Comparison of ENCODE assay signal across 15 cellular contexts in the genomic region with DNA sequence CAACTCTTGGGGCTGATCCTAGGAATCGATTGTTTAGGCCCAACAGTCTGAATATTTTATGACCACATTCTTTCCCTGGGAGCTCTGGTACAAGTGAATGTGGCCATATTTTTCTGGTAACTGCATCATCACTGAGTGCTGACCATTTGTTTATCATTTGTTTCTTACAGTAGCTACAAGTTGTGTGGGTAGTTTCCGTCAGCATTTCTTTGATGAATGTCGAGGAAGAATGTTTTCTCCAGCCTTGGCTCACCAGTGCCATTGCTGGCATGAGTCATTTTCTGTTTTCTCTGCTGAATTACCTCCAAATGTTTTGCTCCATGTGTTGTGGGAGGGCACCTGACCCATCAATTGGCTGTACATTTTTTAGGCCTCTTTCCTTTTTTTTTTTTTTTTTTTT. TPM values are rescaled to one million over a fixed set of nuclear protein-coding genes. Genes with fewer than 3 reads are reported as not detected.
DNase-seq lines count a peak whose midpoint lies in the region; ATAC-seq and TF ChIP-seq lines count a peak whose summit lies in the region.
"Had no signal": no experiment of that assay in that cellular context is flagged by ENCODE, and none has a peak within 500 bp of the region (broad histone marks: within the 10 kb centered on the region; RNA-seq: fewer than 3 reads in every experiment).

No MANE protein-coding gene starts in this region.

- ATAC-seq in activated CD8-positive, alpha-beta memory T cell treated with anti-CD3 and anti-CD28 coated beads, Interleukin-2, amount 10 ng/mL, durations not matched to agents 7 days and 5 days: no peak
- ATAC-seq: GM12878 had no signal

- TF ChIP-seq CTCF in adrenal gland (IDR thresholded peaks at IDR 0.05): no peak

- DNase-seq in activated CD8-positive, alpha-beta memory T cell treated with anti-CD3 and anti-CD28 coated beads, Interleukin-2, amount 10 ng/mL, durations not matched to agents 7 days and 5 days: no peak
- no peak for DNase-seq in activated CD8-positive, alpha-beta memory T cell treated with anti-CD3 and anti-CD28 coated beads, Interleukin-2, amount 50 U/mL, for 48 hours
- DNase-seq in H4 (ENCODE audit: low spot score) (peak; percentile 68), adrenal gland (peak in 6 of 7 donors; percentile 20 to 58 (median 52)), T-helper 2 cell (no peak), mesenteric fat pad (ENCODE audit: low spot score) (no peak), H7 (no peak)
- DNase-seq: DMS79; midbrain; NCI-H1048; NCI-H2227 treated with DMSO at 0.1 percent for 48 hours; stimulated activated CD4-positive, alpha-beta T cell treated with anti-CD3 and anti-CD28 coated beads, Interleukin-15, amount 100 ng/mL, for 24 hours had no signal

- H3K27ac ChIP-seq in adrenal gland (peak overlapping the region in 2 of 5 donors; percentile 31 to 75), muscle layer of duodenum (ENCODE audit: low read length) (peak overlapping the region; percentile 31)

- peak overlapping the region; percentile 52 for H3K27ac Mint-ChIP-seq in activated CD8-positive, alpha-beta memory T cell treated with anti-CD3 and anti-CD28 coated beads, Interleukin-2, amount 10 ng/mL, durations not matched to agents 7 days and 5 days
- H3K27ac Mint-ChIP-seq: dendritic cell treated with granulocyte-macrophage colony-stimulating factor and Interleukin-4, amounts not matched to agents 40 ng/mL and 50 ng/mL, for 4 days had no signal

- no peaks in the 10 kb centered on the region for H3K27me3 Mint-ChIP-seq in activated CD8-positive, alpha-beta memory T cell treated with anti-CD3 and anti-CD28 coated beads, Interleukin-2, amount 10 ng/mL, durations not matched to agents 7 days and 5 days
- H3K27me3 Mint-ChIP-seq: dendritic cell treated with granulocyte-macrophage colony-stimulating factor and Interleukin-4, amounts not matched to agents 40 ng/mL and 50 ng/mL, for 4 days had no signal

- H3K4me3 Mint-ChIP-seq in activated CD8-positive, alpha-beta memory T cell treated with anti-CD3 and anti-CD28 coated beads, Interleukin-2, amount 10 ng/mL, durations not matched to agents 7 days and 5 days: no peak overlapping the region
- H3K4me3 Mint-ChIP-seq: dendritic cell treated with granulocyte-macrophage colony-stimulating factor and Interleukin-4, amounts not matched to agents 40 ng/mL and 50 ng/mL, for 4 days had no signal

- H3K36me3 ChIP-seq in adrenal gland (replicated peaks in 1 of 2): no peaks in the 10 kb centered on the region
- H3K36me3 ChIP-seq in muscle layer of duodenum (ENCODE audit: control insufficient read depth in 1 of 2, insufficient read depth in 2 of 2, low read length in 2 of 2): no peaks in the 10 kb centered on the region
- H3K36me3 ChIP-seq in H7 (replicated peaks; ENCODE audit: control insufficient read depth, insufficient read depth, low read length): peaks cover 2% of the 10 kb centered on the region

- intact Hi-C loops in adrenal gland (cut with DNase I): no loop called here

- H3K4me1 ChIP-seq in adrenal gland (replicated peaks in 1 of 2) (no peaks in the 10 kb centered on the region), muscle layer of duodenum (ENCODE audit: control insufficient read depth in 1 of 2, insufficient read depth in 2 of 2, low read length in 2 of 2) (peaks cover 0 to 3% of the 10 kb centered on the region in 2 donors)

- H3K9me3 Mint-ChIP-seq in activated CD8-positive, alpha-beta memory T cell treated with anti-CD3 and anti-CD28 coated beads, Interleukin-2, amount 10 ng/mL, durations not matched to agents 7 days and 5 days (ENCODE audit: low read depth): peaks cover 5% of the 10 kb centered on the region

- peaks cover 56% of the 10 kb centered on the region for H3K36me3 Mint-ChIP-seq in activated CD8-positive, alpha-beta memory T cell treated with anti-CD3 and anti-CD28 coated beads, Interleukin-2, amount 10 ng/mL, durations not matched to agents 7 days and 5 days

- CTCF ChIA-PET in activated CD8-positive, alpha-beta memory T cell treated with anti-CD3 and anti-CD28 coated beads, Interleukin-2, amount 10 ng/mL, durations not matched to agents 7 days and 5 days (lab: Charles Lee): interaction anchor here (0.7 to 2.0 kb wide), 3 partner anchors 18 to 1085 kb away, joined by 3 to 8 read pairs (median 4); no protein-coding TSS in a partner anchor

- no peaks in the 10 kb centered on the region for H3K9me3 ChIP-seq in adrenal gland (replicated peaks in 1 of 3)
- H3K9me3 ChIP-seq in muscle layer of duodenum (ENCODE audit: control insufficient read depth in 1 of 2, low read length in 2 of 2): no peaks in the 10 kb centered on the region

- 55 to 66% (median 63%) methylated on average over 3 of the region's 3 CpGs for WGBS in adrenal gland, 4 donors

- H3K4me1 Mint-ChIP-seq in activated CD8-positive, alpha-beta memory T cell treated with anti-CD3 and anti-CD28 coated beads, Interleukin-2, amount 10 ng/mL, durations not matched to agents 7 days and 5 days: peaks cover 49% of the 10 kb centered on the region

- no peak overlapping the region for H3K4me3 ChIP-seq in adrenal gland
- H3K4me3 ChIP-seq in muscle layer of duodenum (ENCODE audit: low read depth in 1 of 2, low read length in 2 of 2): no peak overlapping the region
- H3K4me3 ChIP-seq in H7 (ENCODE audit: insufficient read depth, low read depth, low read length): no peak overlapping the region
- H3K4me3 ChIP-seq: GM12878 had no signal

- H3K27me3 ChIP-seq in adrenal gland (no peaks in the 10 kb centered on the region), muscle layer of duodenum (ENCODE audit: low read depth, low read length) (no peaks in the 10 kb centered on the region), H7 (ENCODE audit: control insufficient read depth, insufficient read depth, low read length) (no peaks in the 10 kb centered on the region)

- no peak for TF ChIP-seq POLR2A in adrenal gland (IDR thresholded peaks at IDR 0.05)

RNA-seq across cellular contexts. Expression of gene CARD19, which starts 14.1 kb away (rescaled TPM):
- total RNA-seq in activated CD8-positive, alpha-beta memory T cell treated with anti-CD3 and anti-CD28 coated beads, Interleukin-2, amount 10 ng/mL, durations not matched to agents 7 days and 5 days: 10 to 100 TPM; 45.0 to 83.0 TPM
- 63.3 and 72.3 TPM in 2 replicates for total RNA-seq in H4 (2014; rRNA removed; shearing (Covaris generic))
- total RNA-seq in adrenal gland (10 to 100 TPM; 29.7 to 75.0 (median 39.2) TPM), mesenteric fat pad (38.9 TPM)
- polyA plus RNA-seq in adrenal gland: 10 to 100 TPM; 10.7 to 69.1 (median 68.4) TPM
- 46.5 and 69.8 TPM in 2 replicates for total RNA-seq in H7 (2014; rRNA removed; shearing (Covaris generic))

RNA-seq across cellular contexts. Expression of gene SUSD3, which starts 23.4 kb away (rescaled TPM):
- total RNA-seq in activated CD8-positive, alpha-beta memory T cell treated with anti-CD3 and anti-CD28 coated beads, Interleukin-2, amount 10 ng/mL, durations not matched to agents 7 days and 5 days: 10 to 100 TPM; 40.1 to 67.3 TPM
- not detected in 2 replicates for total RNA-seq in H4 (2014; rRNA removed; shearing (Covaris generic))
- total RNA-seq in adrenal gland (1 to 10 TPM; 1.4 to 4.9 (median 3.3) TPM), mesenteric fat pad (2.0 TPM)
- polyA plus RNA-seq in adrenal gland: 1 to 10 TPM in 2 of 3 donors, under 1 TPM in 1; 0.60 to 1.7 (median 1.1) TPM
- 20.3 and 25.1 TPM in 2 replicates for total RNA-seq in H7 (2014; rRNA removed; shearing (Covaris generic))

RNA-seq across cellular contexts. Expression of gene NINJ1, which starts 52.1 kb away (rescaled TPM):
- 10 to 100 TPM; 31.1 to 54.9 TPM for total RNA-seq in activated CD8-positive, alpha-beta memory T cell treated with anti-CD3 and anti-CD28 coated beads, Interleukin-2, amount 10 ng/mL, durations not matched to agents 7 days and 5 days
- 83.4 and 87.3 TPM in 2 replicates for total RNA-seq in H4 (2014; rRNA removed; shearing (Covaris generic))
- total RNA-seq in adrenal gland (100 to 1,000 TPM; 122 to 339 (median 181) TPM), mesenteric fat pad (58.8 TPM)
- polyA plus RNA-seq in adrenal gland: 100 to 1,000 TPM in 2 of 3 donors, 10 to 100 TPM in 1; 31.1 to 135 (median 101) TPM
- 44.6 and 45.3 TPM in 2 replicates for total RNA-seq in H7 (2014; rRNA removed; shearing (Covaris generic))

Comparison
In these comparisons a context has a peak if more than half of its experiments do, and no peak if none do; other contexts are left out.
1. DNase-seq: peak in H4 (single experiment) and adrenal gland (6 of 7); none in activated CD8-positive, alpha-beta memory T cell treated with anti-CD3 and anti-CD28 coated beads, Interleukin-2, amount 10 ng/mL, durations not matched to agents 7 days and 5 days (single experiment), activated CD8-positive, alpha-beta memory T cell treated with anti-CD3 and anti-CD28 coated beads, Interleukin-2, amount 50 U/mL, for 48 hours (single experiment), T-helper 2 cell (0 of 5), mesenteric fat pad (single experiment) and H7 (single experiment).